ENCODE assay signal across 27 cellular contexts in the genomic region with DNA sequence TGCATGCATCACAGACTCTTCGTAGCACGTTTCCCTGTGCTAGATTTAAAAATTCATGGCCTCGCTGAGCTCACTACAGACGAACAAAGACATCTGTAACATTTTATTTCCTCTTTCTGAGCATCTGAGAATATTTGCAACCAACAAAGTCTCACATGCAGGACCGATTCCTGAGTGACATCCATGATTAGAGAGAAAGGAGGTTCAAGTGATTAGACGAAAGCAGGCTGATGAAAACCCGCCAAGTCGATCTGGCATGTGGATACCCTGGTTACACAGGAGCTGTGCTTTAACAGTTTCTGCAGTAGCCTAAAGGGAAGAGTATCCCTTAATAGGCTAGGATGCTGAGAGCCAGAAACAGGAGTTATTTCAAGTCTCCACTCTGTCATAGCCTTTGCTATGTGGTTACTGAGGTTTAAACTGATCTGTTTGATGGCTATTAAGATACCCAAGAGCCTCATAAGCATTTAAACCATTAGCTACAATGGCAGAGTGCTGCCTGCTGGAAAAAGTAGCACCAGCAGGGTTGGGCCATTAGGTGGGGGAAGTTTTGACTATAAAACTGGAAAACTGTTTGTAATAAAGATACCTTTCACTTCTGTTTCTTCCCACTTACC.
DNase-seq lines count a peak whose midpoint lies in the region; ATAC-seq, FAIRE-seq and TF ChIP-seq lines count a peak whose summit lies in the region.
"Had no signal": no experiment of that assay in that cellular context is flagged by ENCODE, and none has a peak within 500 bp of the region (broad histone marks: within the 10 kb centered on the region; RNA-seq: fewer than 3 reads in every experiment).

No MANE protein-coding gene starts in this region.

- POLR2A ChIA-PET in activated CD8-positive, alpha-beta T cell treated with anti-CD3 and anti-CD28 coated beads for 36 hours (lab: Charles Lee): interaction anchor here (0.6 to 2.5 kb wide), 6 partner anchors 10 to 89 kb away, joined by 3 to 11 read pairs (median 4); partner anchors contain the start of gene PRKCQ
- POLR2A ChIA-PET in naive thymus-derived CD8-positive, alpha-beta T cell (lab: Charles Lee): interaction anchor here (0.7 to 1.7 kb wide), 2 partner anchors 16 to 35 kb away, joined by 4 to 6 read pairs; no protein-coding TSS in a partner anchor

- no peak overlapping the region for H3K4me3 Mint-ChIP-seq in stimulated activated naive CD8-positive, alpha-beta T cell treated with anti-CD3 and anti-CD28 coated beads, Interleukin-15, Interleukin-2, amounts not matched to agents 100 ng/mL and 50 ng/mL, for 24 hours
- H3K4me3 Mint-ChIP-seq in stimulated activated naive CD8-positive, alpha-beta T cell treated with anti-CD3 and anti-CD28 coated beads, Interleukin-15, amount 100 ng/mL, for 72 hours: no peak overlapping the region
- no peak overlapping the region for H3K4me3 Mint-ChIP-seq in activated CD8-positive, alpha-beta T cell treated with anti-CD3 and anti-CD28 coated beads for 36 hours
- H3K4me3 Mint-ChIP-seq in naive thymus-derived CD8-positive, alpha-beta T cell: no peak overlapping the region

- no peak for FAIRE-seq in RCC 7860 (lab: Jason Lieb, UNC)
- FAIRE-seq: frontal cortex, GM12892, HTR-8/SVneo had no signal

- no peak overlapping the region for H3K4me3 ChIP-seq in foreskin fibroblast (ENCODE audit: low read depth in 1 of 2, low read length in 2 of 2)
- H3K4me3 ChIP-seq: esophagus squamous epithelium, SJSA1, skin epidermis, tibial artery had no signal

- intact Hi-C loops in activated CD8-positive, alpha-beta T cell treated with anti-CD3 and anti-CD28 coated beads for 36 hours (cut with micrococcal nuclease): no loop called here
- intact Hi-C loops in left ventricle myocardium superior (cut with micrococcal nuclease): no loop called here

- no peak for DNase-seq in stimulated activated naive CD8-positive, alpha-beta T cell treated with anti-CD3 and anti-CD28 coated beads, Interleukin-15, amount 100 ng/mL, for 72 hours
- no peak for DNase-seq in activated CD8-positive, alpha-beta T cell treated with anti-CD3 and anti-CD28 coated beads for 36 hours
- no peak for DNase-seq in naive thymus-derived CD8-positive, alpha-beta T cell
- DNase-seq in left ventricle myocardium superior: no peak
- no peak for DNase-seq in RCC 7860 (ENCODE audit: low spot score)
- no peak for DNase-seq in foreskin fibroblast
- DNase-seq: activated CD4-positive, alpha-beta T cell treated with anti-CD3 and anti-CD28 coated beads for 1 hour; C1 segment of cervical spinal cord; central memory CD4-positive, alpha-beta T cell; EL; esophagus squamous epithelium; KBM-7; mesenchymal stem cell; MM.1S; NCI-H1417 treated with DMSO at 0.1 percent for 48 hours; NCI-H2107; NCI-H774; occipital lobe; RPMI8226; tibial artery had no signal

- peaks cover 18% of the 10 kb centered on the region for H3K4me1 Mint-ChIP-seq in stimulated activated naive CD8-positive, alpha-beta T cell treated with anti-CD3 and anti-CD28 coated beads, Interleukin-15, Interleukin-2, amounts not matched to agents 100 ng/mL and 50 ng/mL, for 24 hours (ENCODE audit: low read depth)
- H3K4me1 Mint-ChIP-seq in stimulated activated naive CD8-positive, alpha-beta T cell treated with anti-CD3 and anti-CD28 coated beads, Interleukin-15, amount 100 ng/mL, for 72 hours: peaks cover 40% of the 10 kb centered on the region
- H3K4me1 Mint-ChIP-seq in activated CD8-positive, alpha-beta T cell treated with anti-CD3 and anti-CD28 coated beads for 36 hours (ENCODE audit: low read depth): peaks cover 26% of the 10 kb centered on the region
- peaks cover 20 to 38% (median 34%) of the 10 kb centered on the region in 4 donors for H3K4me1 Mint-ChIP-seq in naive thymus-derived CD8-positive, alpha-beta T cell

- H3K27ac Mint-ChIP-seq in stimulated activated naive CD8-positive, alpha-beta T cell treated with anti-CD3 and anti-CD28 coated beads, Interleukin-15, Interleukin-2, amounts not matched to agents 100 ng/mL and 50 ng/mL, for 24 hours: peak overlapping the region; percentile 17
- H3K27ac Mint-ChIP-seq in stimulated activated naive CD8-positive, alpha-beta T cell treated with anti-CD3 and anti-CD28 coated beads, Interleukin-15, amount 100 ng/mL, for 72 hours: no peak overlapping the region
- H3K27ac Mint-ChIP-seq in activated CD8-positive, alpha-beta T cell treated with anti-CD3 and anti-CD28 coated beads for 36 hours: peak overlapping the region; percentile 89
- H3K27ac Mint-ChIP-seq in naive thymus-derived CD8-positive, alpha-beta T cell: peak overlapping the region in 6 of 10 donors; percentile 6 to 96 (median 72)

- CTCF ChIA-PET in activated CD8-positive, alpha-beta T cell treated with anti-CD3 and anti-CD28 coated beads for 36 hours (lab: Charles Lee): interaction anchor here (0.7 to 1.9 kb wide), 7 partner anchors 9 to 150 kb away, joined by 3 to 6 read pairs (median 4); no protein-coding TSS in a partner anchor

- H3K36me3 Mint-ChIP-seq in stimulated activated naive CD8-positive, alpha-beta T cell treated with anti-CD3 and anti-CD28 coated beads, Interleukin-15, Interleukin-2, amounts not matched to agents 100 ng/mL and 50 ng/mL, for 24 hours (ENCODE audit: low read depth): peaks cover 41% of the 10 kb centered on the region
- H3K36me3 Mint-ChIP-seq in activated CD8-positive, alpha-beta T cell treated with anti-CD3 and anti-CD28 coated beads for 36 hours (ENCODE audit: low read depth): peaks cover 44% of the 10 kb centered on the region
- H3K36me3 Mint-ChIP-seq in naive thymus-derived CD8-positive, alpha-beta T cell: peaks cover 20 to 36% (median 34%) of the 10 kb centered on the region in 3 donors

- no peak for ATAC-seq in stimulated activated naive CD8-positive, alpha-beta T cell treated with anti-CD3 and anti-CD28 coated beads, Interleukin-15, amount 100 ng/mL, for 72 hours
- no peak for ATAC-seq in activated CD8-positive, alpha-beta T cell treated with anti-CD3 and anti-CD28 coated beads for 36 hours
- ATAC-seq in naive thymus-derived CD8-positive, alpha-beta T cell: no peak
- ATAC-seq in left ventricle myocardium superior: no peak
- ATAC-seq: HCT116 had no signal

- H3K9me3 Mint-ChIP-seq in stimulated activated naive CD8-positive, alpha-beta T cell treated with anti-CD3 and anti-CD28 coated beads, Interleukin-15, Interleukin-2, amounts not matched to agents 100 ng/mL and 50 ng/mL, for 24 hours: no peaks in the 10 kb centered on the region
- no peaks in the 10 kb centered on the region for H3K9me3 Mint-ChIP-seq in stimulated activated naive CD8-positive, alpha-beta T cell treated with anti-CD3 and anti-CD28 coated beads, Interleukin-15, amount 100 ng/mL, for 72 hours
- peaks cover 4% of the 10 kb centered on the region for H3K9me3 Mint-ChIP-seq in activated CD8-positive, alpha-beta T cell treated with anti-CD3 and anti-CD28 coated beads for 36 hours
- peaks cover 0 to 8% (median 0%) of the 10 kb centered on the region in 9 donors for H3K9me3 Mint-ChIP-seq in naive thymus-derived CD8-positive, alpha-beta T cell

- no peaks in the 10 kb centered on the region for H3K27me3 Mint-ChIP-seq in stimulated activated naive CD8-positive, alpha-beta T cell treated with anti-CD3 and anti-CD28 coated beads, Interleukin-15, Interleukin-2, amounts not matched to agents 100 ng/mL and 50 ng/mL, for 24 hours
- no peaks in the 10 kb centered on the region for H3K27me3 Mint-ChIP-seq in stimulated activated naive CD8-positive, alpha-beta T cell treated with anti-CD3 and anti-CD28 coated beads, Interleukin-15, amount 100 ng/mL, for 72 hours
- no peaks in the 10 kb centered on the region for H3K27me3 Mint-ChIP-seq in activated CD8-positive, alpha-beta T cell treated with anti-CD3 and anti-CD28 coated beads for 36 hours
- no peaks in the 10 kb centered on the region for H3K27me3 Mint-ChIP-seq in naive thymus-derived CD8-positive, alpha-beta T cell

- TF ChIP-seq CTCF in activated CD8-positive, alpha-beta T cell treated with anti-CD3 and anti-CD28 coated beads for 36 hours (IDR thresholded peaks at IDR 0.05): no peak
- no peak for TF ChIP-seq CTCF in foreskin fibroblast (IDR thresholded peaks at IDR 0.05; ENCODE audit: low read depth, low read length)

Comparison
In these comparisons a context has a peak if more than half of its experiments do, and no peak if none do; other contexts are left out.
1. H3K27ac Mint-ChIP-seq: peak in stimulated activated naive CD8-positive, alpha-beta T cell treated with anti-CD3 and anti-CD28 coated beads, Interleukin-15, Interleukin-2, amounts not matched to agents 100 ng/mL and 50 ng/mL, for 24 hours (single experiment), activated CD8-positive, alpha-beta T cell treated with anti-CD3 and anti-CD28 coated beads for 36 hours (single experiment) and naive thymus-derived CD8-positive, alpha-beta T cell (6 of 10); none in stimulated activated naive CD8-positive, alpha-beta T cell treated with anti-CD3 and anti-CD28 coated beads, Interleukin-15, amount 100 ng/mL, for 72 hours (0 of 2).